17 cellular contexts compared by ENCODE assay signal in the genomic region with DNA sequence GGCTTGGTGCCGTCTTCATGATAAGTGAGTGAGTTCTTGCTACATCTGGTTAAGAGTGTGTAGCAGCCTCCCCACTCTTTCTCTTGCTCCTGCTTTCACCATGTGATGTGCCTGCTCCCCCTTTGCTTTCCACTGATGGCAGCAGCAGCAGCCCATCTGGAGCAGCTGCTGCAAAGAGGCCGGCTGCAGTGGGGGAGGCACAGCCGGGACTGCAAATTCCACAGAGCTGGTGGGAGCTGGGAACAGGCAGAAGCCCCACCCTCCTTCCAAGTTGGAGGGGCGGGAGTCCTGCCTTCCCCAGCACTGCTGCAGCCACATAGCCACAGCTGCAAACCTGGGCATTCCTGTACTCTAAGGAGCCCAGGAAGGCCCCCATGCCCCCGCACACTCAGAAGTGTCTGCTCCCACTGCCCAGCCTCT.
DNase-seq lines count a peak whose midpoint lies in the region; ATAC-seq, FAIRE-seq and TF ChIP-seq lines count a peak whose summit lies in the region.
"Had no signal": no experiment of that assay in that cellular context is flagged by ENCODE, and none has a peak within 500 bp of the region (broad histone marks: within the 10 kb centered on the region; RNA-seq: fewer than 3 reads in every experiment).

No MANE protein-coding gene starts in this region.

- CTCF ChIA-PET in activated CD4-positive, alpha-beta T cell treated with anti-CD3 and anti-CD28 coated beads, Interleukin-2, amount 10 ng/mL, durations not matched to agents 7 days and 5 days (lab: Charles Lee), result interaction anchor here (2.2 kb wide), 1 partner anchor 13 kb away, joined by 10 read pairs; no protein-coding TSS in a partner anchor

- peak; percentile 18 for DNase-seq in AG20443 (ENCODE audit: low spot score)
- DNase-seq in HFF-Myc (ENCODE audit: extremely low read depth, low read depth), result peak; percentile 12
- DNase-seq in fibroblast of mammary gland (ENCODE audit: low read depth), result peak; percentile 6
- DNase-seq in mesenchymal stem cell, result peak; percentile 60
- no peak for DNase-seq in GM12892 (ENCODE audit: insufficient read length)
- no peak for DNase-seq in activated CD4-positive, alpha-beta T cell treated with anti-CD3 and anti-CD28 coated beads, Interleukin-2, amount 10 ng/mL, durations not matched to agents 7 days and 5 days
- DNase-seq in stimulated activated CD4-positive, alpha-beta T cell treated with anti-CD3 and anti-CD28 coated beads, Interleukin-2, amount 100 ng/mL, for 48 hours, result no peak
- DNase-seq: activated CD4-positive, alpha-beta T cell treated with anti-CD3 and anti-CD28 coated beads, Interleukin-2, amount 50 U/mL, for 1 hour; activated naive CD4-positive, alpha-beta T cell treated with anti-CD3 and anti-CD28 coated beads, Interleukin-2, amount 10 ng/mL, durations not matched to agents 7 days and 5 days; GDM1; NCI-H187; NCI-H69; PC-9; retina had no signal

- H3K4ac ChIP-seq in mesenchymal stem cell (ENCODE audit: low read depth in 1 of 2, low read length in 2 of 2), result peak overlapping the region in 1 of 2 experiments; percentile 49

- peaks cover 9% of the 10 kb centered on the region for H3K4me1 ChIP-seq in mesenchymal stem cell (ENCODE audit: control insufficient read depth, insufficient read depth, low read depth, low read length)
- H3K4me1 ChIP-seq: breast epithelium had no signal

- no peak overlapping the region for H2BK120ac ChIP-seq in mesenchymal stem cell (ENCODE audit: low read depth, low read length)

- TF ChIP-seq CTCF in HFF-Myc (IDR thresholded peaks at IDR 0.05; ENCODE audit: low read depth, low read length, missing control alignments), result no peak
- no peak for TF ChIP-seq CTCF in fibroblast of mammary gland (conservative IDR thresholded peaks at IDR 0.05; ENCODE audit: control insufficient read depth, insufficient read depth, low read depth, low read length)

- H3K23ac ChIP-seq in mesenchymal stem cell (ENCODE audit: low read length in 2 of 2), result no peak overlapping the region

- H3K4me1 Mint-ChIP-seq in activated CD4-positive, alpha-beta T cell treated with anti-CD3 and anti-CD28 coated beads, Interleukin-2, amount 10 ng/mL, durations not matched to agents 7 days and 5 days, result peaks cover 39% of the 10 kb centered on the region

- H3K14ac ChIP-seq in mesenchymal stem cell (ENCODE audit: low read length in 2 of 2), result no peak overlapping the region

- peak overlapping the region in 1 of 2 experiments; percentile 84 for H2BK12ac ChIP-seq in mesenchymal stem cell (ENCODE audit: low read length in 2 of 2)

- peaks cover 0 to 17% of the 10 kb centered on the region in 2 experiments for H3K36me3 ChIP-seq in mesenchymal stem cell (ENCODE audit: control insufficient read depth in 1 of 2, insufficient read depth in 2 of 2, low read depth in 1 of 2, low read length in 2 of 2)
- H3K36me3 ChIP-seq: breast epithelium had no signal

- H3K9me3 Mint-ChIP-seq in activated CD4-positive, alpha-beta T cell treated with anti-CD3 and anti-CD28 coated beads, Interleukin-2, amount 10 ng/mL, durations not matched to agents 7 days and 5 days, result peaks cover 5% of the 10 kb centered on the region

- no peak overlapping the region for H2AK5ac ChIP-seq in mesenchymal stem cell (ENCODE audit: low read length, severe bottlenecking)

- H2BK15ac ChIP-seq in mesenchymal stem cell (ENCODE audit: low read depth, poor library complexity, severe bottlenecking), result no peak overlapping the region

- peak overlapping the region; percentile 5 for H4K91ac ChIP-seq in mesenchymal stem cell (ENCODE audit: low read length)

- ATAC-seq in GM21576 (IDR thresholded peaks at IDR 0.05; ENCODE audit: unreplicated experiment), result no peak

- TF ChIP-seq POLR2A in GM12892 (IDR thresholded peaks at IDR 0.05; ENCODE audit: low read depth, low read length), result no peak

- POLR2A ChIA-PET in activated CD4-positive, alpha-beta T cell treated with anti-CD3 and anti-CD28 coated beads, Interleukin-2, amount 10 ng/mL, durations not matched to agents 7 days and 5 days (lab: Charles Lee), result no interaction called here

- H3K27me3 ChIP-seq in mesenchymal stem cell (ENCODE audit: control insufficient read depth in 1 of 2, insufficient read depth in 1 of 2, low read length in 2 of 2), result no peaks in the 10 kb centered on the region
- H3K27me3 ChIP-seq: breast epithelium had no signal

- FAIRE-seq in GM12892 (lab: Jason Lieb, UNC), result no peak

- H3K27me3 Mint-ChIP-seq in activated CD4-positive, alpha-beta T cell treated with anti-CD3 and anti-CD28 coated beads, Interleukin-2, amount 10 ng/mL, durations not matched to agents 7 days and 5 days, result no peaks in the 10 kb centered on the region
- H3K27me3 Mint-ChIP-seq: activated naive CD4-positive, alpha-beta T cell treated with anti-CD3 and anti-CD28 coated beads, Interleukin-2, amount 10 ng/mL, durations not matched to agents 7 days and 5 days had no signal

- H2BK5ac ChIP-seq in mesenchymal stem cell (ENCODE audit: low read depth, low read length, poor library complexity, severe bottlenecking), result no peak overlapping the region

- 24% methylated on average over 5 of the region's 5 CpGs for WGBS in mesenchymal stem cell

- no peak overlapping the region for H3K27ac Mint-ChIP-seq in activated CD4-positive, alpha-beta T cell treated with anti-CD3 and anti-CD28 coated beads, Interleukin-2, amount 10 ng/mL, durations not matched to agents 7 days and 5 days

- H3K18ac ChIP-seq in mesenchymal stem cell (ENCODE audit: low read depth in 1 of 2, low read length in 2 of 2), result peak overlapping the region; percentile 1 to 61

- peak overlapping the region; percentile 46 for H2AFZ ChIP-seq in mesenchymal stem cell (ENCODE audit: low read depth, low read length)
- H2AFZ ChIP-seq: PC-9 had no signal

- H3K4me3 Mint-ChIP-seq in activated CD4-positive, alpha-beta T cell treated with anti-CD3 and anti-CD28 coated beads, Interleukin-2, amount 10 ng/mL, durations not matched to agents 7 days and 5 days, result no peak overlapping the region
- H3K4me3 Mint-ChIP-seq: activated naive CD4-positive, alpha-beta T cell treated with anti-CD3 and anti-CD28 coated beads, Interleukin-2, amount 10 ng/mL, durations not matched to agents 7 days and 5 days had no signal

- H3K9me3 ChIP-seq in mesenchymal stem cell (ENCODE audit: control insufficient read depth, low read length), result peaks cover 20% of the 10 kb centered on the region

- peak overlapping the region; percentile 14 for H4K8ac ChIP-seq in mesenchymal stem cell (ENCODE audit: low read length)

- no peak overlapping the region for H3K4me3 ChIP-seq in HFF-Myc (replicated peaks; ENCODE audit: low read depth, low read length)
- no peak overlapping the region for H3K4me3 ChIP-seq in fibroblast of mammary gland (ENCODE audit: control insufficient read depth, low read depth, low read length)
- H3K4me3 ChIP-seq in mesenchymal stem cell (ENCODE audit: insufficient read depth in 1 of 2, low read depth in 1 of 2, low read length in 2 of 2), result no peak overlapping the region
- H3K4me3 ChIP-seq: breast epithelium, lung, PC-9 had no signal

- peaks cover 38% of the 10 kb centered on the region for H3K79me1 ChIP-seq in mesenchymal stem cell (replicated peaks; ENCODE audit: low read length, poor library complexity, severe bottlenecking)

- no peak overlapping the region for H3K9ac ChIP-seq in mesenchymal stem cell (ENCODE audit: low read length)

- no peak overlapping the region for H3K4me2 ChIP-seq in mesenchymal stem cell (ENCODE audit: low read length, poor library complexity, severe bottlenecking)
- H3K4me2 ChIP-seq: PC-9 had no signal

- peaks cover 34% of the 10 kb centered on the region for H3K36me3 Mint-ChIP-seq in activated CD4-positive, alpha-beta T cell treated with anti-CD3 and anti-CD28 coated beads, Interleukin-2, amount 10 ng/mL, durations not matched to agents 7 days and 5 days (ENCODE audit: low read depth)

- no peak overlapping the region for H3K27ac ChIP-seq in mesenchymal stem cell (ENCODE audit: low read length, poor library complexity, severe bottlenecking)
- H3K27ac ChIP-seq: breast epithelium, PC-9 had no signal

Comparison
In these comparisons a context has a peak if more than half of its experiments do, and no peak if none do; other contexts are left out.
1. DNase-seq: peak in AG20443 (single experiment), HFF-Myc (single experiment), fibroblast of mammary gland (single experiment) and mesenchymal stem cell (single experiment); none in GM12892 (single experiment), activated CD4-positive, alpha-beta T cell treated with anti-CD3 and anti-CD28 coated beads, Interleukin-2, amount 10 ng/mL, durations not matched to agents 7 days and 5 days (single experiment) and stimulated activated CD4-positive, alpha-beta T cell treated with anti-CD3 and anti-CD28 coated beads, Interleukin-2, amount 100 ng/mL, for 48 hours (0 of 2).